8 cellular contexts compared by ENCODE assay signal in the genomic region with DNA sequence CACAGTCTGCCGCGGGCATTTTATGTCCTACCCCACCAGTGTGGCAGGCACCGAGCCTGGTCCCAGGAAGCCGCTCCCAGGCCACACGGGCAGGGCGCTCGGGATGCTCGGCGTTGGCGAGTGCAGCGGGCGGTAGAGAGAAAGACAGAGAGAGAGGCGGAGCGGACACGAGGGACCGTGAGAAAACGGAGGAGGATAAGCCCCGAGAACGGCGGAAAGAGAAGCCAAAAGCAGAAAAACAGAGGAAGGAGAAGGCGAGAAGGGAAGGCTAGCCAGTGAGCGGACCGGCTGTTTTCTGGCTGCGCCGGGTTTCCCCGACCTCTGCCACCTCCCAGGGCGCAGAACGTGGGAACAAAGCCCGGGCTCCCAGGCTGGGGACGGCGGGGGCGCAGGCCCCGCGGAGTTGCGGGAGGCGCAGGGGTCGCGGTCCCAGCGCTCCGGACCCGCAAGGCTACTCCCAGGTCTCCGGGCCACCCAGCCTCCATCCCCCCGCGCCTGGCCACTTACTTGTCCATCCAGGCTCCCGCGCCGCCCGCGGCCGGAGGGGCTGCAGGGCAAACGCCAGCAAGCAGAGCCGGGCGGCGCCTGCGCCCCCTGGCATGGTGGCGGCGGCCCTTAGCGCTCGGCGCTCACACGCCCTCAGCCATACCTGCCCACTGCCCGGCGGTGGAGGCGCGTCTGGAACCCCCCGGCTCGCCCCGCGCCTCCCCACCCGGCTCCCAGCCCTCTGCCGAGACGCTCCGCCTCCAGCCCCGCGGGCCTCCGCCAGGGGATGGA. TPM values are rescaled to one million over a fixed set of nuclear protein-coding genes. Genes with fewer than 3 reads are reported as not detected.
DNase-seq lines count a peak whose midpoint lies in the region; ATAC-seq, FAIRE-seq and TF ChIP-seq lines count a peak whose summit lies in the region.

TSS of gene ADAM19 (minus strand) at position 680 of the 777 bp plus-strand sequence. CDS start at position 601, 79 bp downstream.

- peaks cover 56% of the 10 kb centered on the region for H3K79me2 ChIP-seq in PC-3 (ENCODE audit: low read length)

- H3K27me3 ChIP-seq in PC-3 (ENCODE audit: low read length): no peaks in the 10 kb centered on the region

- FAIRE-seq in D721Med (lab: Jason Lieb, UNC): no peak

- intact Hi-C loops in PC-3 (cut with micrococcal nuclease): loop anchor here (1.0 to 10.0 kb wide), 5 partner anchors 24 to 240 kb away; partner anchors contain the start of gene C5orf52

- H3K9me2 ChIP-seq in PC-3 (replicated peaks; ENCODE audit: low read length): no peaks in the 10 kb centered on the region

- TF ChIP-seq CTCF in D721Med (IDR thresholded peaks at IDR 0.05; ENCODE audit: insufficient read depth, missing control alignments): no peak
- TF ChIP-seq CTCF in HEK293 (tag by site-specific recombination; IDR thresholded peaks at IDR 0.05): 0 out of 2 replicates have a peak, but pooled peaks have one; percentile 7
- peak; percentile 22; the same call in 1 of the 2 replicates for TF ChIP-seq CTCF in PC-3 (conservative IDR thresholded peaks at IDR 0.05; ENCODE audit: low read depth, low read length)

- H3F3A ChIP-seq in PC-3 (ENCODE audit: low read length, unreplicated experiment): no peaks in the 10 kb centered on the region

- peaks cover 22% of the 10 kb centered on the region for H4K20me1 ChIP-seq in PC-3 (ENCODE audit: low read length)

- DNase-seq in D721Med (ENCODE audit: insufficient read length, low spot score) (peak; percentile 58), PC-3 (peak; percentile 86), germinal center (ENCODE audit: low spot score) (peak; percentile 81), occipital lobe (lab: John Stamatoyannopoulos, UW) (peak; percentile 10), AML-193 (lab: John Stamatoyannopoulos, UW) (no peak), amniotic stem cell (lab: John Stamatoyannopoulos, UW) (no peak)
- DNase-seq in activated T-helper 9 cell treated with anti-CD3 and anti-CD28 coated beads, Interleukin-2, amount 50 U/mL, for 16 hours (ENCODE audit: low read depth): peak; percentile 43

- H3K27ac ChIP-seq in HEK293 (ENCODE audit: extremely low read depth, low read depth, low read length): peak within 1 kb of the TSS; percentile 53; the same call in 1 of the 2 replicates
- H3K27ac ChIP-seq in PC-3 (ENCODE audit: low read length): peak within 1 kb of the TSS; percentile 76

- peak within 1 kb of the TSS; percentile 97 for H3K9ac ChIP-seq in PC-3 (ENCODE audit: low read length)

- H3K4me3 ChIP-seq in HEK293 (ENCODE audit: low read depth, low read length) (peak within 1 kb of the TSS; percentile 80), PC-3 (ENCODE audit: low read length) (peak within 1 kb of the TSS; percentile 96)

- CTCF ChIA-PET in HEK293 (lab: Yijun Ruan, JAX) (no interaction called here), PC-3 (lab: Charles Lee) (no interaction called here)

- H3K36me3 ChIP-seq in HEK293 (ENCODE audit: control insufficient read depth in 2 of 2, insufficient read depth in 1 of 2, low read length in 2 of 2) (no peaks in the 10 kb centered on the region), PC-3 (ENCODE audit: low read depth, low read length) (peaks cover 21% of the 10 kb centered on the region)

- ATAC-seq in PC-3: peak; percentile 86

- peak within 1 kb of the TSS; percentile 94 for H3K4me2 ChIP-seq in PC-3 (ENCODE audit: low read length)

- POLR2A ChIA-PET in HEK293 (lab: Yijun Ruan, JAX): interaction anchor here (0.7 kb wide), 1 partner anchor 8 kb away, joined by 3 read pairs; no protein-coding TSS in a partner anchor
- POLR2A ChIA-PET in PC-3 (lab: Charles Lee; ENCODE audit: unreplicated experiment): interaction anchor here (0.7 kb wide), 1 partner anchor 52 kb away, joined by 3 read pairs; no protein-coding TSS in a partner anchor

- H2AFZ ChIP-seq in PC-3 (ENCODE audit: low read length): peak within 1 kb of the TSS; percentile 88

- H3K4me1 ChIP-seq in HEK293 (ENCODE audit: control insufficient read depth, insufficient read depth, low read length) (no peaks in the 10 kb centered on the region; the same call in 1 of the 2 replicates), PC-3 (ENCODE audit: insufficient read depth, low read length) (peaks cover 34% of the 10 kb centered on the region)

- no TSS peak for BruUV-seq in PC-3 (replicated peaks; lab: Mats Ljungman, UMichigan)

- H3K9me3 ChIP-seq in HEK293 (ENCODE audit: control insufficient read depth, insufficient read depth, low read depth, low read length): no peaks in the 10 kb centered on the region
- H3K9me3 ChIP-seq in PC-3 (ENCODE audit: low read length): no peaks in the 10 kb centered on the region

TF ChIP-seq in HEK293, 187 proteins besides CTCF, POLR2A, EP300 and RAD21 (continues in another document):
- TF ChIP-seq YY2 (tag by site-specific recombination; IDR thresholded peaks at IDR 0.05) (no peak), ZNF138 (tag by site-specific recombination; IDR thresholded peaks at IDR 0.05; ENCODE audit: borderline replicate concordance) (peak; percentile 6; the same call in 1 of the 2 replicates), ZNF585B (tag by site-specific recombination; IDR thresholded peaks at IDR 0.05) (no peak), SP2 (tag by site-specific recombination; IDR thresholded peaks at IDR 0.05) (peak; percentile 18; the same call in 1 of the 2 replicates), ZBTB26 (tag by site-specific recombination; optimal IDR thresholded peaks at IDR 0.05) (peak; percentile 75), ZSCAN4 (tag by site-specific recombination; IDR thresholded peaks at IDR 0.05) (no peak), ZNF214 (tag by site-specific recombination; IDR thresholded peaks at IDR 0.05; ENCODE audit: borderline replicate concordance) (no peak), ZNF341 (tag by site-specific recombination; IDR thresholded peaks at IDR 0.05; ENCODE audit: low read depth) (peak; percentile 69), ZNF2 (tag by site-specific recombination; IDR thresholded peaks at IDR 0.05) (no peak), YY1 (tag by site-specific recombination; IDR thresholded peaks at IDR 0.05) (0 out of 2 replicates have a peak, but pooled peaks have one; percentile 42), ZBTB8A (tag by site-specific recombination; IDR thresholded peaks at IDR 0.05) (peak; percentile 35), KLF9 (tag by site-specific recombination; IDR thresholded peaks at IDR 0.05; ENCODE audit: low read depth) (peak; percentile 21; the same call in 1 of the 2 replicates), KLF10 (tag by site-specific recombination; IDR thresholded peaks at IDR 0.05) (peak; percentile 25; the same call in 1 of the 2 replicates), ZNF335 (tag by site-specific recombination; conservative IDR thresholded peaks at IDR 0.05) (peak; percentile 46), ZBTB48 (tag by site-specific recombination; IDR thresholded peaks at IDR 0.05) (peak; percentile 53), ZNF19 (tag by site-specific recombination; IDR thresholded peaks at IDR 0.05; ENCODE audit: low read depth) (no peak), ZBTB20 (tag by site-specific recombination; IDR thresholded peaks at IDR 0.05) (peak; percentile 37; the same call in 1 of the 2 replicates), ZNF610 (tag by site-specific recombination; IDR thresholded peaks at IDR 0.05; ENCODE audit: borderline replicate concordance) (0 out of 2 replicates have a peak, but pooled peaks have one; percentile 59), ZNF561 (tag by site-specific recombination; IDR thresholded peaks at IDR 0.05; ENCODE audit: borderline replicate concordance) (0 out of 2 replicates have a peak, but pooled peaks have one; percentile 38), ZBTB17 (tag by site-specific recombination; IDR thresholded peaks at IDR 0.05) (peak; percentile 38; the same call in 1 of the 2 replicates), GLIS2 (tag by site-specific recombination; IDR thresholded peaks at IDR 0.05) (peak; percentile 81), ZNF366 (tag by site-specific recombination; conservative IDR thresholded peaks at IDR 0.05) (peak; percentile 65), ZSCAN16 (tag by site-specific recombination; IDR thresholded peaks at IDR 0.05) (no peak), GLIS1 (tag by site-specific recombination; IDR thresholded peaks at IDR 0.05) (peak; percentile 83)
- TF ChIP-seq, protein P1, sequence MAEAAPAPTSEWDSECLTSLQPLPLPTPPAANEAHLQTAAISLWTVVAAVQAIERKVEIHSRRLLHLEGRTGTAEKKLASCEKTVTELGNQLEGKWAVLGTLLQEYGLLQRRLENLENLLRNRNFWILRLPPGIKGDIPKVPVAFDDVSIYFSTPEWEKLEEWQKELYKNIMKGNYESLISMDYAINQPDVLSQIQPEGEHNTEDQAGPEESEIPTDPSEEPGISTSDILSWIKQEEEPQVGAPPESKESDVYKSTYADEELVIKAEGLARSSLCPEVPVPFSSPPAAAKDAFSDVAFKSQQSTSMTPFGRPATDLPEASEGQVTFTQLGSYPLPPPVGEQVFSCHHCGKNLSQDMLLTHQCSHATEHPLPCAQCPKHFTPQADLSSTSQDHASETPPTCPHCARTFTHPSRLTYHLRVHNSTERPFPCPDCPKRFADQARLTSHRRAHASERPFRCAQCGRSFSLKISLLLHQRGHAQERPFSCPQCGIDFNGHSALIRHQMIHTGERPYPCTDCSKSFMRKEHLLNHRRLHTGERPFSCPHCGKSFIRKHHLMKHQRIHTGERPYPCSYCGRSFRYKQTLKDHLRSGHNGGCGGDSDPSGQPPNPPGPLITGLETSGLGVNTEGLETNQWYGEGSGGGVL (tag by site-specific recombination; IDR thresholded peaks at IDR 0.05): peak; percentile 93; the same call in 1 of the 2 replicates

RNA-seq across cellular contexts. Expression of gene ADAM19, which starts in this region (rescaled TPM):
- total RNA-seq in PC-3 (2014; rRNA removed) (115 and 130 TPM in 2 replicates), occipital lobe (13.4 TPM)

Comparison
In these comparisons a context has a peak if more than half of its experiments do, and no peak if none do; other contexts are left out.
1. DNase-seq: peak in D721Med (single experiment), PC-3 (single experiment), activated T-helper 9 cell treated with anti-CD3 and anti-CD28 coated beads, Interleukin-2, amount 50 U/mL, for 16 hours (single experiment), germinal center (single experiment) and occipital lobe (single experiment); none in AML-193 (0 of 2) and amniotic stem cell (single experiment).